ENCODE assay signal across 16 cellular contexts in genomic region chr19:5269926-5270325, GRCh38.
A peak's percentile ranks its signal among the peaks of the same experiment; 100 is the strongest.
DNase-seq lines count a peak whose midpoint lies in the region; ATAC-seq and TF ChIP-seq lines count a peak whose summit lies in the region.
"Had no signal": no experiment of that assay in that cellular context is flagged by ENCODE, and none has a peak within 500 bp of the region (broad histone marks: within the 10 kb centered on the region; RNA-seq: fewer than 3 reads in every experiment).

No MANE protein-coding gene starts in this region.

- H3K4me3 ChIP-seq in H7 (ENCODE audit: insufficient read depth, low read depth, low read length) = no peak overlapping the region
- no peak overlapping the region for H3K4me3 ChIP-seq in PC-9
- H3K4me3 ChIP-seq: A549; BLaER1 treated with 17β-estradiol and CSF1 and Interleukin-3, amounts not matched to agents 10 nM and 100 nM had no signal

- H3K27me3 ChIP-seq in H7 (ENCODE audit: control insufficient read depth, insufficient read depth, low read length) = no peaks in the 10 kb centered on the region
- no peaks in the 10 kb centered on the region for H3K27me3 ChIP-seq in PC-9 (ENCODE audit: insufficient read depth, low read depth)
- H3K27me3 ChIP-seq: BLaER1 treated with 17β-estradiol and CSF1 and Interleukin-3, amounts not matched to agents 10 nM and 100 nM had no signal

- CTCF ChIA-PET in PC-9 (lab: Charles Lee) = no interaction called here

- H3K36me3 ChIP-seq in H7 (replicated peaks; ENCODE audit: control insufficient read depth, insufficient read depth, low read length) (peaks cover 21% of the 10 kb centered on the region), PC-9 (ENCODE audit: low read depth) (no peaks in the 10 kb centered on the region)

- H3K27ac ChIP-seq in C4-2B (peak overlapping the region; percentile 79), PC-9 (no peak overlapping the region)
- H3K27ac ChIP-seq: 22Rv1; A549; BLaER1 treated with 17β-estradiol and CSF1 and Interleukin-3, amounts not matched to agents 10 nM and 100 nM had no signal

- no peak overlapping the region for H2AFZ ChIP-seq in PC-9

- H4K20me1 ChIP-seq in PC-9 (ENCODE audit: insufficient read depth) = no peaks in the 10 kb centered on the region
- H4K20me1 ChIP-seq: BLaER1 treated with 17β-estradiol and CSF1 and Interleukin-3, amounts not matched to agents 10 nM and 100 nM had no signal

- BruUV-seq in PC-9 (replicated peaks; lab: Mats Ljungman, UMichigan) = no TSS peak

- POLR2A ChIA-PET in PC-9 (lab: Charles Lee; ENCODE audit: unreplicated experiment) = no interaction called here

- no peaks in the 10 kb centered on the region for H3F3A ChIP-seq in PC-9 (ENCODE audit: insufficient read depth, low read depth)

- H3K4me2 ChIP-seq in PC-9 = no peak overlapping the region
- H3K4me2 ChIP-seq: A549; BLaER1 treated with 17β-estradiol and CSF1 and Interleukin-3, amounts not matched to agents 10 nM and 100 nM had no signal

- no peak for ATAC-seq in HG02981 (IDR thresholded peaks at IDR 0.05; ENCODE audit: unreplicated experiment)
- ATAC-seq: A549 had no signal

- DNase-seq in H7 (peak; percentile 71), iPS-NIHi7 (ENCODE audit: extremely low spot score) (peak; percentile 34), PC-9 (no peak)
- no peak for DNase-seq in activated CD4-positive, alpha-beta T cell treated with anti-CD3 and anti-CD28 coated beads for 1 hour
- DNase-seq: AML-193; Caco-2; Calu3; CD4-positive, alpha-beta memory T cell; CD4-positive, CD25-positive, alpha-beta regulatory T cell; DMS79 treated with DMSO at 0.1 percent for 48 hours; GF-D8 had no signal

- no peaks in the 10 kb centered on the region for H3K4me1 ChIP-seq in PC-9 (replicated peaks; ENCODE audit: insufficient read depth)
- H3K4me1 ChIP-seq: A549, Caco-2 had no signal

- H3K9me3 ChIP-seq in PC-9 (ENCODE audit: insufficient read depth, low read depth) = no peaks in the 10 kb centered on the region
- H3K9me3 ChIP-seq: A549; BLaER1 treated with 17β-estradiol and CSF1 and Interleukin-3, amounts not matched to agents 10 nM and 100 nM; Caco-2 had no signal

- TF ChIP-seq CTCF in C4-2B (conservative IDR thresholded peaks at IDR 0.05) (no peak), PC-9 (conservative IDR thresholded peaks at IDR 0.05) (no peak)

- H3K9me2 ChIP-seq in PC-9 (ENCODE audit: insufficient read depth) = no peaks in the 10 kb centered on the region

- H3K79me2 ChIP-seq in PC-9 (ENCODE audit: low read depth) = no peaks in the 10 kb centered on the region

- intact Hi-C loops in PC-9 (cut with micrococcal nuclease; ENCODE audit: unreplicated experiment) = loop anchor here (10.0 kb wide), 1 partner anchor 95 kb away; no protein-coding TSS in a partner anchor

Comparison
In these comparisons a context has a peak if more than half of its experiments do, and no peak if none do; other contexts are left out.
1. DNase-seq: peak in H7 (single experiment) and iPS-NIHi7 (single experiment); none in PC-9 (0 of 2) and activated CD4-positive, alpha-beta T cell treated with anti-CD3 and anti-CD28 coated beads for 1 hour (single experiment).